ENCODE assay signal across 16 cellular contexts in the genomic region with DNA sequence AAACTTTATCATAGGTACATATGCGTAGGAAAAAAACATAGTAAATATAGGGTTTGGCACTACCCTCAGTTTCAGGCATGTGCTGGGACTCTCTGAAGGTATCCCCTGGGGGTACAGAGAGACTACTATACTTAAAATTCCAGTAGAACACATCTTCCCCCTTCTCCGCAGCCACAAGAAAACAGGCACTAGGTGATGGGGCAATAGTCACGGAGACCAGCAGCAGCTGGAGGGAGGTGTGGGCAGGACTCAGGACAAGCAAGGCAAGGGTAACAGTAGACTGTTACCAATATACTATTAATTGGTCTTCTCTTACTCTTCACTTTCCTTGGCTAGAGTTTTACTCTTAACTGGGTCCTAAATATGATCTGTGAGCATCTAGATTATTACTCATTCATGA. TPM values are rescaled to one million over a fixed set of nuclear protein-coding genes. Genes with fewer than 3 reads are reported as not detected.
DNase-seq lines count a peak whose midpoint lies in the region; ATAC-seq and TF ChIP-seq lines count a peak whose summit lies in the region.
"Had no signal": no experiment of that assay in that cellular context is flagged by ENCODE, and none has a peak within 500 bp of the region (broad histone marks: within the 10 kb centered on the region; RNA-seq: fewer than 3 reads in every experiment).

No MANE protein-coding gene starts in this region.

- CTCF ChIA-PET in OCI-LY7 (lab: Charles Lee; ENCODE audit: unreplicated experiment), result no interaction called here

- no peak for TF ChIP-seq CTCF in OCI-LY7 (conservative IDR thresholded peaks at IDR 0.05; ENCODE audit: low read length)
- TF ChIP-seq CTCF in neural crest cell (conservative IDR thresholded peaks at IDR 0.05), result no peak
- TF ChIP-seq CTCF in CD14-positive monocyte (IDR thresholded peaks at IDR 0.05), result no peak
- TF ChIP-seq CTCF in heart left ventricle (IDR thresholded peaks at IDR 0.05), result no peak

- H3K9me2 ChIP-seq in Karpas-422 (replicated peaks; ENCODE audit: insufficient read depth, low read length) (no peaks in the 10 kb centered on the region), OCI-LY7 (ENCODE audit: insufficient read depth, low read length) (no peaks in the 10 kb centered on the region)

- ATAC-seq in aorta (ENCODE audit: low FRiP score) (no peak), heart left ventricle (no peak)

- H3K4me3 ChIP-seq in Karpas-422 (ENCODE audit: low read length) (no peak overlapping the region), OCI-LY7 (ENCODE audit: low read depth, low read length, poor library complexity, severe bottlenecking) (no peak overlapping the region), aorta (ENCODE audit: low read length in 2 of 2) (no peak overlapping the region), heart left ventricle (no peak overlapping the region)
- H3K4me3 ChIP-seq: GM23248 had no signal

- H3K4me3 Mint-ChIP-seq in neural crest cell, result peak overlapping the region; percentile 24
- H3K4me3 Mint-ChIP-seq in CD14-positive monocyte, result no peak overlapping the region

- peaks cover 4% of the 10 kb centered on the region for H3K27me3 Mint-ChIP-seq in neural crest cell (ENCODE audit: low read depth)
- peaks cover 2 to 12% (median 5%) of the 10 kb centered on the region in 3 donors for H3K27me3 Mint-ChIP-seq in CD14-positive monocyte (ENCODE audit: low read depth in 3 of 3)

- H3K4me2 ChIP-seq in Karpas-422 (ENCODE audit: low read depth, low read length, poor library complexity, severe bottlenecking), result peak overlapping the region; percentile 17
- H3K4me2 ChIP-seq in OCI-LY7 (ENCODE audit: low read length), result peak overlapping the region; percentile 49

- no peaks in the 10 kb centered on the region for H3K9me3 ChIP-seq in Karpas-422 (ENCODE audit: low read length)
- no peaks in the 10 kb centered on the region for H3K9me3 ChIP-seq in OCI-LY7 (ENCODE audit: low read length)
- no peaks in the 10 kb centered on the region for H3K9me3 ChIP-seq in aorta (ENCODE audit: control insufficient read depth, low read length)
- no peaks in the 10 kb centered on the region for H3K9me3 ChIP-seq in heart left ventricle

- H3K27ac ChIP-seq in Karpas-422 (ENCODE audit: low read length), result no peak overlapping the region
- no peak overlapping the region for H3K27ac ChIP-seq in OCI-LY7 (ENCODE audit: low read depth, low read length, poor library complexity, severe bottlenecking)
- H3K27ac ChIP-seq in substantia nigra (ENCODE audit: low read depth, low read length, poor library complexity, severe bottlenecking), result no peak overlapping the region
- H3K27ac ChIP-seq in aorta (ENCODE audit: low read depth in 1 of 2, low read length in 2 of 2), result no peak overlapping the region
- H3K27ac ChIP-seq in heart left ventricle, result no peak overlapping the region
- H3K27ac ChIP-seq: GM23248 had no signal

- no peaks in the 10 kb centered on the region for H3K27me3 ChIP-seq in Karpas-422 (ENCODE audit: low read length)
- H3K27me3 ChIP-seq in aorta (ENCODE audit: control insufficient read depth in 1 of 2, insufficient read depth in 2 of 2, low read length in 1 of 2), result no peaks in the 10 kb centered on the region
- H3K27me3 ChIP-seq in heart left ventricle, result peaks cover 0 to 8% (median 0%) of the 10 kb centered on the region in 9 donors

- DNase-seq in CD1c-positive myeloid dendritic cell (ENCODE audit: extremely low spot score) (peak; percentile 27), Karpas-422 (no peak), OCI-LY7 (ENCODE audit: low spot score) (no peak), neural crest cell (ENCODE audit: low read depth, low spot score) (no peak), CD14-positive monocyte (ENCODE audit: low spot score) (no peak), substantia nigra (lab: John Stamatoyannopoulos, UW) (no peak), aorta (no peak), heart left ventricle (no peak)
- DNase-seq: ACHN, DMS153, GM23248, KBM-7, NCI-H1417 treated with DMSO at 0.1 percent for 48 hours, NCI-H2029 treated with DMSO at 0.1 percent for 48 hours, NCI-H510A treated with DMSO at 0.1 percent for 48 hours, T-helper 1 cell had no signal

- H3K36me3 ChIP-seq in Karpas-422 (ENCODE audit: insufficient read depth, low read length), result no peaks in the 10 kb centered on the region
- H3K36me3 ChIP-seq in OCI-LY7 (ENCODE audit: insufficient read depth, low read length), result no peaks in the 10 kb centered on the region
- H3K36me3 ChIP-seq in aorta (ENCODE audit: control insufficient read depth in 1 of 2, insufficient read depth in 2 of 2, low read length in 1 of 2), result no peaks in the 10 kb centered on the region
- H3K36me3 ChIP-seq in heart left ventricle, result no peaks in the 10 kb centered on the region

- intact Hi-C loops in OCI-LY7 (cut with micrococcal nuclease; ENCODE audit: unreplicated experiment) (no loop called here), CD14-positive monocyte (cut with micrococcal nuclease) (no loop called here), aorta (cut with DNase I) (no loop called here), heart left ventricle (cut with DNase I) (no loop called here)

- POLR2A ChIA-PET in OCI-LY7 (lab: Charles Lee), result interaction anchor here (0.7 kb wide), 1 partner anchor 7 kb away, joined by 4 read pairs; no protein-coding TSS in a partner anchor

- TF ChIP-seq POLR2A in heart left ventricle (IDR thresholded peaks at IDR 0.05), result no peak

- no peaks in the 10 kb centered on the region; the same call in 1 of the 2 replicates for H4K20me1 ChIP-seq in Karpas-422 (ENCODE audit: insufficient read depth, low read depth, low read length)
- no peaks in the 10 kb centered on the region for H4K20me1 ChIP-seq in OCI-LY7 (ENCODE audit: insufficient read depth, low read length)

- H3K27ac Mint-ChIP-seq in neural crest cell (ENCODE audit: unreplicated experiment) (no peak overlapping the region), CD14-positive monocyte (no peak overlapping the region)

- H2AFZ ChIP-seq in Karpas-422 (ENCODE audit: low read length) (no peak overlapping the region), OCI-LY7 (ENCODE audit: low read length) (peak overlapping the region; percentile 91; the same call in 1 of the 2 replicates)
- H2AFZ ChIP-seq: GM23248 had no signal

- BruUV-seq in OCI-LY7 (replicated peaks; lab: Mats Ljungman, UMichigan), result no TSS peak

- H3K9me3 Mint-ChIP-seq in neural crest cell (no peaks in the 10 kb centered on the region), CD14-positive monocyte (peaks cover 0 to 5% (median 3%) of the 10 kb centered on the region in 7 donors)

- peaks cover 14% of the 10 kb centered on the region for H3K79me2 ChIP-seq in Karpas-422 (ENCODE audit: low read length)
- peaks cover 16% of the 10 kb centered on the region; the same call in 1 of the 2 replicates for H3K79me2 ChIP-seq in OCI-LY7 (ENCODE audit: insufficient read depth, low read depth, low read length)

- H3K4me1 Mint-ChIP-seq in neural crest cell (peaks cover 19% of the 10 kb centered on the region), CD14-positive monocyte (peaks cover 44% of the 10 kb centered on the region)

- WGBS in aorta, 2 donors, result 81 to 83% methylated on average over 3 of the region's 3 CpGs
- 81 to 88% (median 82%) methylated on average over 3 of the region's 3 CpGs for WGBS in heart left ventricle, 4 donors

- H3K9ac ChIP-seq in Karpas-422 (ENCODE audit: low read length), result no peak overlapping the region
- H3K9ac ChIP-seq: GM23248 had no signal

- H3K36me3 Mint-ChIP-seq in neural crest cell (ENCODE audit: low read depth) (no peaks in the 10 kb centered on the region), CD14-positive monocyte (no peaks in the 10 kb centered on the region)

- H3K4me1 ChIP-seq in Karpas-422 (ENCODE audit: low read length) (peaks cover 36% of the 10 kb centered on the region), OCI-LY7 (ENCODE audit: insufficient read depth, low read length, poor library complexity, severe bottlenecking) (peaks cover 28% of the 10 kb centered on the region), aorta (ENCODE audit: control insufficient read depth in 1 of 2, insufficient read depth in 2 of 2, low read length in 2 of 2) (no peaks in the 10 kb centered on the region), heart left ventricle (peaks cover 0 to 10% (median 6%) of the 10 kb centered on the region in 12 donors)

RNA-seq across cellular contexts. Expression of gene PAPOLA, which starts 4.6 kb away (rescaled TPM):
- total RNA-seq in Karpas-422 (2014; rRNA removed; shearing (Covaris generic); ENCODE audit: low replicate concordance), result 147 and 313 TPM in 2 replicates
- 80.1 and 99.3 TPM in 2 replicates for total RNA-seq in OCI-LY7 (2014; rRNA removed; shearing (Covaris generic))
- 197 and 202 TPM in 2 replicates for total RNA-seq in OCI-LY7 (2022)
- 209 and 215 TPM in 2 replicates for total RNA-seq in neural crest cell
- 10 to 100 TPM; 57.9 to 80.3 TPM for polyA plus RNA-seq in CD14-positive monocyte
- total RNA-seq in aorta, result 100 to 1,000 TPM; 161 to 184 TPM
- 10 to 100 TPM; 48.4 to 71.6 TPM for polyA plus RNA-seq in aorta
- total RNA-seq in heart left ventricle, result 100 to 1,000 TPM in 7 of 9 donors, 10 to 100 TPM in 2; 88.4 to 147 (median 120) TPM
- 100 to 1,000 TPM in 1 of 2 donors, 10 to 100 TPM in 1; 72.0 to 112 TPM for polyA plus RNA-seq in heart left ventricle
